ENCODE assay signal across 22 cellular contexts in the genomic region with DNA sequence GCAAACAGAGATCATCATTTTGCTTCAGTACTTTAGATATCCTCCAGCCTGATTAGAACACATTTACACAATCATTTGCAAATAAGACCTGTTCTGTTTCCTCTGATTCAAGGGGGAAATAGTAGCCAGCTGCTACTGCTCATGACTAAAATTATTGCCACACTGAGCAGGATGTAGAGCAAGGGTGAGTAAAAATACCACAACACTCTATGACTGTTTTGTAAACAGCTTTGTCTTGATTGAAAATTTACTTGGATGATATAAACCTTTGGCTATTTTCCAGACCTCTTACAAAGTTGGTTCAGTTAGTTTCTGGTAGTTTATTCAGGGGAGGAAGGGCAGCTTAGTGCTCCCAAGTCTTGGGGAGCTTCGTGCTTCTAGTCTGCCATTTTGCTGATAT.
A peak's percentile ranks its signal among the peaks of the same experiment; 100 is the strongest.
DNase-seq lines count a peak whose midpoint lies in the region; ATAC-seq, FAIRE-seq and TF ChIP-seq lines count a peak whose summit lies in the region.
"Had no signal": no experiment of that assay in that cellular context is flagged by ENCODE, and none has a peak within 500 bp of the region (broad histone marks: within the 10 kb centered on the region; RNA-seq: fewer than 3 reads in every experiment).

No MANE protein-coding gene starts in this region.

- H3K36me3 ChIP-seq in breast epithelium (no peaks in the 10 kb centered on the region), HepG2 (replicated peaks in 1 of 2; ENCODE audit: control insufficient read depth in 1 of 2, insufficient read depth in 2 of 2, low read length in 2 of 2) (no peaks in the 10 kb centered on the region)
- H3K36me3 ChIP-seq: adrenal gland, gastroesophageal sphincter had no signal

- no peak overlapping the region for H3K4me3 Mint-ChIP-seq in MCF 10A (ENCODE audit: unreplicated experiment)
- H3K4me3 Mint-ChIP-seq in activated CD8-positive, alpha-beta T cell treated with anti-CD3 and anti-CD28 coated beads, Interleukin-2, amount 10 ng/mL, durations not matched to agents 7 days and 5 days = no peak overlapping the region
- H3K4me3 Mint-ChIP-seq: dendritic cell treated with granulocyte-macrophage colony-stimulating factor and Interleukin-4, amounts not matched to agents 40 ng/mL and 50 ng/mL, for 4 days; nephron progenitor cell had no signal

- no peak for TF ChIP-seq POLR2A in breast epithelium (IDR thresholded peaks at IDR 0.05)
- no peak for TF ChIP-seq POLR2A in HepG2 (IDR thresholded peaks at IDR 0.05; ENCODE audit: insufficient read depth in 1 of 2, low read depth in 2 of 2, low read length in 2 of 2)

- peaks cover 4% of the 10 kb centered on the region for H3K9me3 Mint-ChIP-seq in MCF 10A (ENCODE audit: unreplicated experiment)
- peaks cover 11% of the 10 kb centered on the region for H3K9me3 Mint-ChIP-seq in activated CD8-positive, alpha-beta T cell treated with anti-CD3 and anti-CD28 coated beads, Interleukin-2, amount 10 ng/mL, durations not matched to agents 7 days and 5 days (ENCODE audit: insufficient read depth)
- H3K9me3 Mint-ChIP-seq: dendritic cell treated with granulocyte-macrophage colony-stimulating factor and Interleukin-4, amounts not matched to agents 40 ng/mL and 50 ng/mL, for 4 days; nephron progenitor cell had no signal

- H3K4me1 ChIP-seq in breast epithelium (no peaks in the 10 kb centered on the region), HepG2 (ENCODE audit: insufficient read depth, low read length) (no peaks in the 10 kb centered on the region)
- H3K4me1 ChIP-seq: adrenal gland, gastroesophageal sphincter had no signal

- no peak overlapping the region for H3K9ac ChIP-seq in HepG2 (ENCODE audit: insufficient read depth, low read depth, low read length)

- CTCF ChIA-PET in MCF 10A (lab: Yijun Ruan, JAX) = no interaction called here
- CTCF ChIA-PET in activated CD8-positive, alpha-beta T cell treated with anti-CD3 and anti-CD28 coated beads, Interleukin-2, amount 10 ng/mL, durations not matched to agents 7 days and 5 days (lab: Charles Lee) = no interaction called here
- CTCF ChIA-PET in HepG2 (lab: Yijun Ruan, JAX; ENCODE audit: low intra/inter-chr PET ratio, low total read pairs) = no interaction called here

- no peak for FAIRE-seq in HepG2 (lab: Jason Lieb, UNC)
- FAIRE-seq: GM12878, HTR-8/SVneo had no signal

- peak overlapping the region; percentile 75 for H3K27ac Mint-ChIP-seq in MCF 10A (ENCODE audit: low read depth, unreplicated experiment)
- no peak overlapping the region for H3K27ac Mint-ChIP-seq in activated CD8-positive, alpha-beta T cell treated with anti-CD3 and anti-CD28 coated beads, Interleukin-2, amount 10 ng/mL, durations not matched to agents 7 days and 5 days
- H3K27ac Mint-ChIP-seq: dendritic cell treated with granulocyte-macrophage colony-stimulating factor and Interleukin-4, amounts not matched to agents 40 ng/mL and 50 ng/mL, for 4 days; nephron progenitor cell had no signal

- no peak for TF ChIP-seq EP300 in HepG2 (IDR thresholded peaks at IDR 0.05; ENCODE audit: low read depth in 2 of 2, low read length in 2 of 2)
- no peak for TF ChIP-seq EP300 in HepG2 (CRISPR knock-in tag; IDR thresholded peaks at IDR 0.05; ENCODE audit: borderline replicate concordance)

- H3K9me3 ChIP-seq in breast epithelium (no peaks in the 10 kb centered on the region), HepG2 (ENCODE audit: low read length) (peaks cover 89% of the 10 kb centered on the region)
- H3K9me3 ChIP-seq: adrenal gland, gastroesophageal sphincter had no signal

- intact Hi-C loops in MCF 10A (cut with micrococcal nuclease) (no loop called here), breast epithelium (cut with DNase I; ENCODE audit: low total_unique reads) (loop anchor here (5.0 kb wide), 1 partner anchor 1454 kb away; no protein-coding TSS in a partner anchor), HepG2 (cut with micrococcal nuclease; ENCODE audit: unreplicated experiment) (no loop called here)

- H3K79me2 ChIP-seq in HepG2 (ENCODE audit: insufficient read depth, low read length) = no peaks in the 10 kb centered on the region

- H3K4me3 ChIP-seq in breast epithelium (no peak overlapping the region), fibroblast of pulmonary artery (replicated peaks; ENCODE audit: low read depth, low read length) (no peak overlapping the region), HepG2 (replicated peaks in 1 of 3; ENCODE audit: insufficient read depth in 1 of 3, low read depth in 2 of 3, low read length in 3 of 3) (no peak overlapping the region)
- H3K4me3 ChIP-seq: adrenal gland, gastroesophageal sphincter, GM12878 had no signal

- no peak overlapping the region for H3K27ac ChIP-seq in breast epithelium
- H3K27ac ChIP-seq in HepG2 (ENCODE audit: extremely low read length, insufficient read depth, low read length) = no peak overlapping the region
- H3K27ac ChIP-seq: adrenal gland, gastroesophageal sphincter had no signal

- POLR2A ChIA-PET in MCF 10A (lab: Yijun Ruan, JAX) = interaction anchor here (1.1 kb wide), 1 partner anchor 9 kb away, joined by 3 read pairs; no protein-coding TSS in a partner anchor
- POLR2A ChIA-PET in activated CD8-positive, alpha-beta T cell treated with anti-CD3 and anti-CD28 coated beads, Interleukin-2, amount 10 ng/mL, durations not matched to agents 7 days and 5 days (lab: Charles Lee) = no interaction called here
- POLR2A ChIA-PET in HepG2 (lab: Yijun Ruan, JAX) = no interaction called here

- H4K20me1 ChIP-seq in HepG2 (ENCODE audit: insufficient read depth, low read length) = no peaks in the 10 kb centered on the region

- DNase-seq in MCF 10A (ENCODE audit: unreplicated experiment) = peak; percentile 76
- DNase-seq in breast epithelium (ENCODE audit: low spot score in 2 of 2) = no peak
- DNase-seq in RPMI7951 (ENCODE audit: low read depth) = peak; percentile 0
- DNase-seq in fibroblast of pulmonary artery (ENCODE audit: low read depth) = peak; percentile 76
- no peak for DNase-seq in activated CD8-positive, alpha-beta T cell treated with anti-CD3 and anti-CD28 coated beads, Interleukin-2, amount 10 ng/mL, durations not matched to agents 7 days and 5 days
- no peak for DNase-seq in activated CD8-positive, alpha-beta memory T cell treated with anti-CD3 and anti-CD28 coated beads for 24 hours
- DNase-seq in HepG2 (ENCODE audit: low spot score) = no peak
- DNase-seq in activated CD8-positive, alpha-beta memory T cell treated with anti-CD3 and anti-CD28 coated beads, Interleukin-2, amount 50 U/mL, for 48 hours = no peak
- DNase-seq: activated gamma-delta T cell, activated T-cell treated with anti-CD3 and anti-CD28 coated beads for 4 hours, adrenal gland, C1 segment of cervical spinal cord, GOT3, midbrain, NCI-H1105 treated with DMSO at 0.1 percent for 48 hours, NCI-H2107, NCI-H774, nephron progenitor cell had no signal

- BruUV-seq in MCF 10A (replicated peaks; lab: Mats Ljungman, UMichigan) = no TSS peak
- no TSS peak for BruUV-seq in HepG2 (replicated peaks; lab: Mats Ljungman, UMichigan)

- H3K27me3 Mint-ChIP-seq in MCF 10A (ENCODE audit: insufficient read depth, unreplicated experiment) = no peaks in the 10 kb centered on the region
- no peaks in the 10 kb centered on the region for H3K27me3 Mint-ChIP-seq in activated CD8-positive, alpha-beta T cell treated with anti-CD3 and anti-CD28 coated beads, Interleukin-2, amount 10 ng/mL, durations not matched to agents 7 days and 5 days (ENCODE audit: low read depth)
- H3K27me3 Mint-ChIP-seq: dendritic cell treated with granulocyte-macrophage colony-stimulating factor and Interleukin-4, amounts not matched to agents 40 ng/mL and 50 ng/mL, for 4 days had no signal

- no peak for TF ChIP-seq RAD21 in HepG2 (CRISPR knock-in tag; IDR thresholded peaks at IDR 0.05)

- no peak overlapping the region for H3K4me2 ChIP-seq in HepG2 (ENCODE audit: low read depth, low read length)

- no peak for ATAC-seq in activated CD8-positive, alpha-beta T cell treated with anti-CD3 and anti-CD28 coated beads, Interleukin-2, amount 10 ng/mL, durations not matched to agents 7 days and 5 days
- no peak for ATAC-seq in HepG2
- ATAC-seq: gastroesophageal sphincter, GM12878 had no signal

- no peak overlapping the region for H2AFZ ChIP-seq in HepG2 (ENCODE audit: low read length)

- 0% methylated on average over 1 of the region's 1 CpG for WGBS in HepG2 (ENCODE audit: low lambda C conversion rate)

- H3K4me1 Mint-ChIP-seq in MCF 10A (ENCODE audit: insufficient read depth, unreplicated experiment) = peaks cover 8% of the 10 kb centered on the region
- no peaks in the 10 kb centered on the region for H3K4me1 Mint-ChIP-seq in activated CD8-positive, alpha-beta T cell treated with anti-CD3 and anti-CD28 coated beads, Interleukin-2, amount 10 ng/mL, durations not matched to agents 7 days and 5 days (ENCODE audit: low read depth)
- H3K4me1 Mint-ChIP-seq: nephron progenitor cell had no signal

- no peak for TF ChIP-seq CTCF in MCF 10A (IDR thresholded peaks at IDR 0.05; ENCODE audit: unreplicated experiment)
- TF ChIP-seq CTCF in breast epithelium (IDR thresholded peaks at IDR 0.05) = no peak
- no peak for TF ChIP-seq CTCF in fibroblast of pulmonary artery (IDR thresholded peaks at IDR 0.05; ENCODE audit: low read length, missing control alignments)
- TF ChIP-seq CTCF in HepG2 (CRISPR knock-in tag; IDR thresholded peaks at IDR 0.05) = no peak

- H3K36me3 Mint-ChIP-seq in MCF 10A (ENCODE audit: insufficient read depth, unreplicated experiment) = no peaks in the 10 kb centered on the region
- H3K36me3 Mint-ChIP-seq in activated CD8-positive, alpha-beta T cell treated with anti-CD3 and anti-CD28 coated beads, Interleukin-2, amount 10 ng/mL, durations not matched to agents 7 days and 5 days (ENCODE audit: low read depth) = no peaks in the 10 kb centered on the region

- in situ Hi-C loops in HepG2 (cut with HindIII; ENCODE audit: extremely low pct_ligation_motif_present, low pct_unique_long_range_greater_than_20kb) = no loop called here

- no peaks in the 10 kb centered on the region for H3K27me3 ChIP-seq in breast epithelium
- no peaks in the 10 kb centered on the region for H3K27me3 ChIP-seq in HepG2 (ENCODE audit: control insufficient read depth in 1 of 2, insufficient read depth in 2 of 2, low read length in 2 of 2)
- H3K27me3 ChIP-seq: adrenal gland, gastroesophageal sphincter had no signal

TF ChIP-seq in HepG2, 621 proteins besides CTCF, POLR2A, EP300 and RAD21 (continues in another document):
- TF ChIP-seq, protein P1, sequence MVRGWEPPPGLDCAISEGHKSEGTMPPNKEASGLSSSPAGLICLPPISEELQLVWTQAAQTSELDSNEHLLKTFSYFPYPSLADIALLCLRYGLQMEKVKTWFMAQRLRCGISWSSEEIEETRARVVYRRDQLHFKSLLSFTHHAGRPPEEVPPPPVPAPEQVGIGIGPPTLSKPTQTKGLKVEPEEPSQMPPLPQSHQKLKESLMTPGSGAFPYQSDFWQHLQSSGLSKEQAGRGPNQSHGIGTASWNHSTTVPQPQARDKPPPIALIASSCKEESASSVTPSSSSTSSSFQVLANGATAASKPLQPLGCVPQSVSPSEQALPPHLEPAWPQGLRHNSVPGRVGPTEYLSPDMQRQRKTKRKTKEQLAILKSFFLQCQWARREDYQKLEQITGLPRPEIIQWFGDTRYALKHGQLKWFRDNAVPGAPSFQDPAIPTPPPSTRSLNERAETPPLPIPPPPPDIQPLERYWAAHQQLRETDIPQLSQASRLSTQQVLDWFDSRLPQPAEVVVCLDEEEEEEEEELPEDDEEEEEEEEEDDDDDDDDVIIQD (CRISPR knock-in tag; IDR thresholded peaks at IDR 0.05; ENCODE audit: low read depth) = no peak
- no peak for TF ChIP-seq ZNF891 (CRISPR knock-in tag; IDR thresholded peaks at IDR 0.05)

Comparison
In these comparisons a context has a peak if more than half of its experiments do, and no peak if none do; other contexts are left out.
1. DNase-seq: peak in MCF 10A (single experiment), RPMI7951 (single experiment) and fibroblast of pulmonary artery (single experiment); none in breast epithelium (0 of 2), activated CD8-positive, alpha-beta T cell treated with anti-CD3 and anti-CD28 coated beads, Interleukin-2, amount 10 ng/mL, durations not matched to agents 7 days and 5 days (single experiment), activated CD8-positive, alpha-beta memory T cell treated with anti-CD3 and anti-CD28 coated beads for 24 hours (single experiment), HepG2 (single experiment) and activated CD8-positive, alpha-beta memory T cell treated with anti-CD3 and anti-CD28 coated beads, Interleukin-2, amount 50 U/mL, for 48 hours (single experiment).